ENCODE assay signal across 8 cellular contexts in genomic region chr11:46363455-46363920, GRCh38. TPM values are rescaled to one million over a fixed set of nuclear protein-coding genes. Genes with fewer than 3 reads are reported as not detected.
DNase-seq lines count a peak whose midpoint lies in the region; ATAC-seq and TF ChIP-seq lines count a peak whose summit lies in the region.

No MANE protein-coding gene starts in this region.

- H3K27me3 ChIP-seq in SJSA1 (replicated peaks) (no peaks in the 10 kb centered on the region), foreskin keratinocyte (no peaks in the 10 kb centered on the region), parathyroid adenoma (ENCODE audit: control insufficient read depth, insufficient read depth, low read length) (no peaks in the 10 kb centered on the region)

- no peak overlapping the region for H3K4me3 ChIP-seq in SJSA1
- H3K4me3 ChIP-seq in parathyroid adenoma (ENCODE audit: low read depth, low read length) = peak overlapping the region; percentile 11

- H3K9me3 ChIP-seq in SJSA1 (replicated peaks) = no peaks in the 10 kb centered on the region
- no peaks in the 10 kb centered on the region for H3K9me3 ChIP-seq in parathyroid adenoma (ENCODE audit: control insufficient read depth, low read length)

- in situ Hi-C loops in Caki2 (cut with HindIII; ENCODE audit: low pct_unique_long_range_greater_than_20kb, low sequenced_read_pairs) = no loop called here

- TF ChIP-seq CTCF in foreskin keratinocyte (conservative IDR thresholded peaks at IDR 0.05) = no peak
- TF ChIP-seq CTCF in parathyroid adenoma (IDR thresholded peaks at IDR 0.05) = no peak

- H3K9ac ChIP-seq in parathyroid adenoma = peak overlapping the region; percentile 37

- DNase-seq in Caki2 (ENCODE audit: low read depth) (peak; percentile 81), SJSA1 (ENCODE audit: low read depth in 1 of 2, low spot score in 2 of 2) (peak; percentile 63 to 86), foreskin keratinocyte (no peak)

- peak overlapping the region; percentile 74 for H3K4me2 ChIP-seq in parathyroid adenoma (ENCODE audit: low read length)

- ATAC-seq in foreskin keratinocyte (peak; percentile 28), GM21447 (IDR thresholded peaks at IDR 0.05; ENCODE audit: unreplicated experiment) (no peak), GM19324 (IDR thresholded peaks at IDR 0.05; ENCODE audit: low FRiP score, unreplicated experiment) (no peak), GM21786 (IDR thresholded peaks at IDR 0.05; ENCODE audit: unreplicated experiment) (no peak), HG02938 (IDR thresholded peaks at IDR 0.05; ENCODE audit: unreplicated experiment) (no peak)

- H3K36me3 ChIP-seq in SJSA1 = peaks cover 19% of the 10 kb centered on the region
- H3K36me3 ChIP-seq in parathyroid adenoma (ENCODE audit: control insufficient read depth, insufficient read depth, low read length) = no peaks in the 10 kb centered on the region

- peak overlapping the region; percentile 86 for H3K27ac ChIP-seq in SJSA1
- no peak overlapping the region for H3K27ac ChIP-seq in foreskin keratinocyte
- H3K27ac ChIP-seq in parathyroid adenoma = peak overlapping the region; percentile 97

- H2AFZ ChIP-seq in parathyroid adenoma = no peak overlapping the region

- H3K4me1 ChIP-seq in SJSA1 (replicated peaks) (peaks cover 20% of the 10 kb centered on the region), foreskin keratinocyte (no peaks in the 10 kb centered on the region), parathyroid adenoma (peaks cover 25% of the 10 kb centered on the region)

- H3K79me2 ChIP-seq in parathyroid adenoma = peaks cover 18% of the 10 kb centered on the region

RNA-seq across cellular contexts. Expression of gene DGKZ, which starts 16.2 kb away (rescaled TPM):
- total RNA-seq in Caki2 (2014; rRNA removed; shearing (Covaris generic); ENCODE audit: low replicate concordance) = 17.2 and 24.5 TPM in 2 replicates
- 43.7 and 47.6 TPM in 2 replicates for total RNA-seq in SJSA1 (2014; rRNA removed; shearing (Covaris generic))
- 70.1 and 71.6 TPM in 2 replicates for total RNA-seq in foreskin keratinocyte
- polyA plus RNA-seq in foreskin keratinocyte = 57.9 and 59.1 TPM in 2 replicates

RNA-seq across cellular contexts. Expression of gene MDK, which starts 18.0 kb away (rescaled TPM):
- total RNA-seq in Caki2 (2014; rRNA removed; shearing (Covaris generic); ENCODE audit: low replicate concordance) = 155 and 185 TPM in 2 replicates
- 164 and 253 TPM in 2 replicates for total RNA-seq in SJSA1 (2014; rRNA removed; shearing (Covaris generic))
- total RNA-seq in foreskin keratinocyte = 23.4 and 24.2 TPM in 2 replicates
- polyA plus RNA-seq in foreskin keratinocyte = 50.6 and 56.0 TPM in 2 replicates

RNA-seq across cellular contexts. Expression of gene CHRM4, which starts 28.1 kb away (rescaled TPM):
- total RNA-seq in Caki2 (2014; rRNA removed; shearing (Covaris generic); ENCODE audit: low replicate concordance) = 3.2 TPM in 1 of 2 replicates, not detected in the other
- 0.42 TPM in 1 of 2 replicates, not detected in the other for total RNA-seq in SJSA1 (2014; rRNA removed; shearing (Covaris generic))
- total RNA-seq in foreskin keratinocyte = not detected in 2 replicates
- not detected in 2 replicates for polyA plus RNA-seq in foreskin keratinocyte

Comparison
In these comparisons a context has a peak if more than half of its experiments do, and no peak if none do; other contexts are left out.
1. DNase-seq: peak in Caki2 (single experiment) and SJSA1 (2 of 2); none in foreskin keratinocyte (0 of 2).